ENCODE assay signal across 8 cellular contexts in genomic region chr13:79481685-79482052, GRCh38. TPM values are rescaled to one million over a fixed set of nuclear protein-coding genes. Genes with fewer than 3 reads are reported as not detected.
DNase-seq lines count a peak whose midpoint lies in the region; ATAC-seq and TF ChIP-seq lines count a peak whose summit lies in the region.

No MANE protein-coding gene starts in this region.

- no peaks in the 10 kb centered on the region for H3K9me3 ChIP-seq in mucosa of descending colon

- H3K27ac Mint-ChIP-seq in chondrocyte (ENCODE audit: unreplicated experiment): peak overlapping the region; percentile 86
- peak overlapping the region; percentile 97 for H3K27ac Mint-ChIP-seq in stimulated activated effector memory CD8-positive, alpha-beta T cell treated with anti-CD3 and anti-CD28 coated beads, Interleukin-12 subunit alpha, Interleukin-12 subunit beta, amount 100 ng/mL, for 72 hours

- H3K27me3 Mint-ChIP-seq in chondrocyte (ENCODE audit: low read depth): peaks cover 5% of the 10 kb centered on the region

- no peaks in the 10 kb centered on the region for H3K36me3 ChIP-seq in mucosa of descending colon (ENCODE audit: low read depth)

- ATAC-seq in HG03175 (IDR thresholded peaks at IDR 0.05; ENCODE audit: unreplicated experiment) (peak; percentile 32), mucosa of descending colon (peak; percentile 34)
- ATAC-seq in stimulated activated effector memory CD8-positive, alpha-beta T cell treated with anti-CD3 and anti-CD28 coated beads, Interleukin-12 subunit alpha, Interleukin-12 subunit beta, amount 100 ng/mL, for 72 hours: peak; percentile 85

- H3K4me3 Mint-ChIP-seq in chondrocyte (ENCODE audit: unreplicated experiment): peak overlapping the region; percentile 90
- H3K4me3 Mint-ChIP-seq in stimulated activated effector memory CD8-positive, alpha-beta T cell treated with anti-CD3 and anti-CD28 coated beads, Interleukin-12 subunit alpha, Interleukin-12 subunit beta, amount 100 ng/mL, for 72 hours: peak overlapping the region; percentile 81

- intact Hi-C loops in mucosa of descending colon (cut with DNase I, micrococcal nuclease): no loop called here

- peaks cover 42% of the 10 kb centered on the region for H3K4me1 ChIP-seq in mucosa of descending colon (ENCODE audit: low read depth)

- no peak for TF ChIP-seq CTCF in WI38 (IDR thresholded peaks at IDR 0.05; ENCODE audit: low read depth, low read length)
- no peak for TF ChIP-seq CTCF in chondrocyte (IDR thresholded peaks at IDR 0.05)
- TF ChIP-seq CTCF in mucosa of descending colon (IDR thresholded peaks at IDR 0.05): no peak

- peak overlapping the region; percentile 81 for H3K4me3 ChIP-seq in WI38 (ENCODE audit: low read depth, low read length)
- peak overlapping the region; percentile 80 for H3K4me3 ChIP-seq in mucosa of descending colon

- no peaks in the 10 kb centered on the region for H3K36me3 Mint-ChIP-seq in chondrocyte (ENCODE audit: low read depth)
- H3K36me3 Mint-ChIP-seq in stimulated activated effector memory CD8-positive, alpha-beta T cell treated with anti-CD3 and anti-CD28 coated beads, Interleukin-12 subunit alpha, Interleukin-12 subunit beta, amount 100 ng/mL, for 72 hours: peaks cover 60% of the 10 kb centered on the region

- peak; percentile 29 for DNase-seq in DMS79 treated with DMSO at 0.1 percent for 48 hours (lab: John Stamatoyannopoulos, UW)
- DNase-seq in DMS79 (lab: John Stamatoyannopoulos, UW): no peak
- DNase-seq in chondrocyte (ENCODE audit: low spot score): no peak
- peak in 2 of 3 donors; percentile 44 to 55 for DNase-seq in mucosa of descending colon
- DNase-seq in stimulated activated effector memory CD8-positive, alpha-beta T cell treated with anti-CD3 and anti-CD28 coated beads, Interleukin-12 subunit alpha, Interleukin-12 subunit beta, amount 100 ng/mL, for 72 hours (ENCODE audit: low spot score in 2 of 2): peak; percentile 47 to 91
- no peak for DNase-seq in HK-2 (ENCODE audit: unreplicated experiment)

- H3K9me3 Mint-ChIP-seq in chondrocyte (ENCODE audit: low read depth): no peaks in the 10 kb centered on the region
- H3K9me3 Mint-ChIP-seq in stimulated activated effector memory CD8-positive, alpha-beta T cell treated with anti-CD3 and anti-CD28 coated beads, Interleukin-12 subunit alpha, Interleukin-12 subunit beta, amount 100 ng/mL, for 72 hours: no peaks in the 10 kb centered on the region

- peaks cover 44% of the 10 kb centered on the region for H3K4me1 Mint-ChIP-seq in chondrocyte (ENCODE audit: low read depth)
- H3K4me1 Mint-ChIP-seq in stimulated activated effector memory CD8-positive, alpha-beta T cell treated with anti-CD3 and anti-CD28 coated beads, Interleukin-12 subunit alpha, Interleukin-12 subunit beta, amount 100 ng/mL, for 72 hours: peaks cover 58% of the 10 kb centered on the region

RNA-seq across cellular contexts. Expression of gene NDFIP2, which starts 0.7 kb away (rescaled TPM):
- total RNA-seq in chondrocyte (29.3 to 34.5 TPM (median 33.9 TPM) in 3 replicates), mucosa of descending colon (100 to 1,000 TPM in 2 of 3 donors, 10 to 100 TPM in 1; 64.9 to 141 (median 136) TPM)

Comparison
In these comparisons a context has a peak if more than half of its experiments do, and no peak if none do; other contexts are left out.
1. DNase-seq: peak in DMS79 treated with DMSO at 0.1 percent for 48 hours (single experiment), mucosa of descending colon (2 of 3) and stimulated activated effector memory CD8-positive, alpha-beta T cell treated with anti-CD3 and anti-CD28 coated beads, Interleukin-12 subunit alpha, Interleukin-12 subunit beta, amount 100 ng/mL, for 72 hours (2 of 2); none in DMS79 (single experiment), chondrocyte (single experiment) and HK-2 (single experiment).
2. ATAC-seq: peak in every context shown above with its lines; median percentile 85 in stimulated activated effector memory CD8-positive, alpha-beta T cell treated with anti-CD3 and anti-CD28 coated beads, Interleukin-12 subunit alpha, Interleukin-12 subunit beta, amount 100 ng/mL, for 72 hours; 34 in mucosa of descending colon; 32 in HG03175.